In the genomic region with DNA sequence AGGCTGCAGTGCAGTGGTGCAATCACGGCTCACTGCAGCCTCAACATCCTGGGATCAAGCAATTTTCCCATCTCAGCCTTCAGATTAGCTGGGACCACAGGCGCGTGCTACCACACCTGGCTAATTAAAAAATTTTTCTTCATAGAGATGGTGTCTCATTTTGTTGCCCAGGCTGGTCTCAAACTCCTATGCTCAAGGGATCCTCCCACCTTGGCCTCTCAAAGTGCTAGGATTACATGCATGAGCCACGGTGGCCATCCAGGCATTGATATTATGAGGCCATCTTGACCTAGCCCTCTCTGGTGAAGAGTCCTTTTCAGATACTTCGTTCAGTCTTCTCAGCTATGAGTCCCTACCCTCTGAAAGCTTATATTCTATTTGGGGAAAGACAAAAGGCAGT, we compare ENCODE assay signal across 9 cellular contexts. TPM values are rescaled to one million over a fixed set of nuclear protein-coding genes. Genes with fewer than 3 reads are reported as not detected.
DNase-seq lines count a peak whose midpoint lies in the region; ATAC-seq lines count a peak whose summit lies in the region.
"Had no signal": no experiment of that assay in that cellular context is flagged by ENCODE, and none has a peak within 500 bp of the region (broad histone marks: within the 10 kb centered on the region; RNA-seq: fewer than 3 reads in every experiment).

No MANE protein-coding gene starts in this region.

- H2BK120ac ChIP-seq in mesendoderm (ENCODE audit: low read depth, low read length) = no peak overlapping the region

- H3K18ac ChIP-seq in mesendoderm (ENCODE audit: low read length) = peak overlapping the region; percentile 75

- no peaks in the 10 kb centered on the region for H3K36me3 ChIP-seq in ACC112 (ENCODE audit: insufficient read depth, low read length)
- no peaks in the 10 kb centered on the region for H3K36me3 ChIP-seq in adipocyte (ENCODE audit: control insufficient read depth, insufficient read depth, low read length, severe bottlenecking)
- H3K36me3 ChIP-seq in mesendoderm (ENCODE audit: control insufficient read depth, insufficient read depth, low read length) = no peaks in the 10 kb centered on the region
- H3K36me3 ChIP-seq in aorta (ENCODE audit: control insufficient read depth in 1 of 2, insufficient read depth in 2 of 2, low read length in 1 of 2) = no peaks in the 10 kb centered on the region

- no peak overlapping the region for H4K8ac ChIP-seq in mesendoderm (ENCODE audit: low read depth, low read length)

- H3K4ac ChIP-seq in mesendoderm (ENCODE audit: low read depth, low read length) = no peak overlapping the region

- H2BK15ac ChIP-seq in mesendoderm (replicated peaks; ENCODE audit: low read depth) = no peak overlapping the region

- H3K9me3 ChIP-seq in adipocyte (ENCODE audit: control insufficient read depth, low read length) (no peaks in the 10 kb centered on the region), aorta (ENCODE audit: control insufficient read depth, low read length) (no peaks in the 10 kb centered on the region)

- H3K79me2 ChIP-seq in ACC112 (ENCODE audit: control insufficient read depth, insufficient read depth, low read length, unreplicated experiment) = peaks cover 47% of the 10 kb centered on the region
- no peaks in the 10 kb centered on the region for H3K79me2 ChIP-seq in mesendoderm (ENCODE audit: control insufficient read depth, insufficient read depth, low read length)

- no peak overlapping the region for H2AFZ ChIP-seq in ACC112 (ENCODE audit: low read length, unreplicated experiment)

- intact Hi-C loops in aorta (cut with DNase I) = no loop called here

- H3K27me3 ChIP-seq in ACC112 (ENCODE audit: insufficient read depth, low read length) (no peaks in the 10 kb centered on the region), adipocyte (replicated peaks; ENCODE audit: control insufficient read depth, insufficient read depth, low read length) (no peaks in the 10 kb centered on the region), mesendoderm (ENCODE audit: insufficient read depth, low read length, poor library complexity) (no peaks in the 10 kb centered on the region), aorta (ENCODE audit: control insufficient read depth in 1 of 2, insufficient read depth in 2 of 2, low read length in 1 of 2) (no peaks in the 10 kb centered on the region)

- H3K9ac ChIP-seq in adipocyte (ENCODE audit: low read length) (peak overlapping the region; percentile 94), mesendoderm (ENCODE audit: low read length) (no peak overlapping the region)

- H3K4me2 ChIP-seq in mesendoderm (ENCODE audit: low read length) = no peak overlapping the region

- no peak overlapping the region for H2BK5ac ChIP-seq in mesendoderm (ENCODE audit: low read length)

- H2AK5ac ChIP-seq in mesendoderm (ENCODE audit: low read length) = peak overlapping the region; percentile 58

- H3K4me1 ChIP-seq in ACC112 (ENCODE audit: control insufficient read depth, insufficient read depth, low read length, unreplicated experiment) (peaks cover 49% of the 10 kb centered on the region), adipocyte (ENCODE audit: control insufficient read depth, insufficient read depth, low read length) (peaks cover 34% of the 10 kb centered on the region), mesendoderm (ENCODE audit: control insufficient read depth, low read depth, low read length) (peaks cover 13% of the 10 kb centered on the region), aorta (ENCODE audit: control insufficient read depth in 1 of 2, insufficient read depth in 2 of 2, low read length in 2 of 2) (peaks cover 0 to 2% of the 10 kb centered on the region in 2 donors)

- no CpG with 5 or more reads among the region's 5 CpGs for WGBS in mesendoderm (ENCODE audit: extremely low coverage, insufficient coverage, low lambda C conversion rate)
- 74 to 79% methylated on average over 5 of the region's 5 CpGs for WGBS in aorta, 2 donors

- H3K79me1 ChIP-seq in mesendoderm (ENCODE audit: low read length) = no peaks in the 10 kb centered on the region

- DNase-seq in HT-29 (ENCODE audit: low spot score) = peak; percentile 55
- no peak for DNase-seq in adipocyte (ENCODE audit: low read depth)
- no peak for DNase-seq in mesendoderm
- DNase-seq in aorta = no peak
- DNase-seq in stimulated activated CD4-positive, alpha-beta T cell treated with anti-CD3 and anti-CD28 coated beads, Interleukin-4, amount 100 ng/mL, for 24 hours = no peak
- no peak for DNase-seq in COLO829 (ENCODE audit: low spot score)
- DNase-seq: GF-D8 had no signal

- no peak overlapping the region for H3K56ac ChIP-seq in mesendoderm (ENCODE audit: low read length)

- H3K23ac ChIP-seq in mesendoderm (ENCODE audit: low read length) = no peak overlapping the region

- peak overlapping the region; percentile 97 for H3K27ac ChIP-seq in ACC112 (ENCODE audit: low read depth, low read length)
- no peak overlapping the region for H3K27ac ChIP-seq in mesendoderm (ENCODE audit: low read depth, low read length)
- H3K27ac ChIP-seq in aorta (ENCODE audit: low read depth in 1 of 2, low read length in 2 of 2) = no peak overlapping the region

- H4K5ac ChIP-seq in mesendoderm (ENCODE audit: low read length) = no peak overlapping the region

- peak overlapping the region; percentile 81 for H3K4me3 ChIP-seq in ACC112 (ENCODE audit: low read depth, low read length)
- H3K4me3 ChIP-seq in adipocyte (ENCODE audit: low read length) = peak overlapping the region; percentile 93
- H3K4me3 ChIP-seq in mesendoderm (ENCODE audit: low read length) = no peak overlapping the region
- peak overlapping the region in 1 of 2 donors; percentile 66 for H3K4me3 ChIP-seq in aorta (ENCODE audit: low read length in 2 of 2)

- no peak for ATAC-seq in aorta (ENCODE audit: low FRiP score)
- no peak for ATAC-seq in HG02763 (IDR thresholded peaks at IDR 0.05; ENCODE audit: unreplicated experiment)

RNA-seq across cellular contexts. Expression of gene CASP8, which starts 1.1 kb away (rescaled TPM):
- total RNA-seq in HT-29 (2014; rRNA removed; shearing (Covaris generic)) = 19.4 and 20.1 TPM in 2 replicates
- 5.6 TPM for polyA plus RNA-seq in mesendoderm (2013, experiment 1 of 2)
- polyA plus RNA-seq in mesendoderm (2013, experiment 2 of 2) = 6.0 TPM
- 10 to 100 TPM; 19.2 to 20.3 TPM for total RNA-seq in aorta
- 1 to 10 TPM; 5.6 to 9.7 TPM for polyA plus RNA-seq in aorta
